In genomic region chr4:52783069-52783468, GRCh38 we compare ENCODE assay signal across 27 cellular contexts. TPM values are rescaled to one million over a fixed set of nuclear protein-coding genes. Genes with fewer than 3 reads are reported as not detected.
"Had no signal": no experiment of that assay in that cellular context is flagged by ENCODE, and none has a peak within 500 bp of the region (broad histone marks: within the 10 kb centered on the region; RNA-seq: fewer than 3 reads in every experiment).

No MANE protein-coding gene starts in this region.

- H3K27ac ChIP-seq: brain microvascular endothelial cell, SJCRH30, SK-N-MC had no signal

- DNase-seq: activated CD4-positive, alpha-beta T cell treated with anti-CD3 and anti-CD28 coated beads, Interleukin-2, amount 10 ng/mL, durations not matched to agents 24 days and 14 days; activated CD4-positive, alpha-beta T cell treated with anti-CD3 and anti-CD28 coated beads, Interleukin-2, amount 50 U/mL, for 4 hours; activated CD8-positive, alpha-beta T cell treated with anti-CD3 and anti-CD28 coated beads for 36 hours; activated effector memory CD4-positive, alpha-beta T cell treated with anti-CD3 and anti-CD28 coated beads, Interleukin-2, amount 50 U/mL, for 16 hours; activated naive CD4-positive, alpha-beta T cell; activated naive CD4-positive, alpha-beta T cell treated with anti-CD3 and anti-CD28 coated beads, Interleukin-2, amount 50 U/mL, for 16 hours; activated naive CD8-positive, alpha-beta T cell treated with anti-CD3 and anti-CD28 coated beads for 36 hours; activated T-cell treated with anti-CD3 and anti-CD28 coated beads, Interleukin-2, amount 50 U/mL, for 1 hour; activated T-cell treated with anti-CD3 and anti-CD28 coated beads, Interleukin-2, amount 50 U/mL, for 72 hours; amniotic stem cell; aorta; brain microvascular endothelial cell; NCI-H1105; NCI-H1417 treated with DMSO at 0.1 percent for 48 hours; NCI-H187 treated with DMSO at 0.1 percent for 48 hours; NCI-H2081; NCI-H345; NCI-H524 treated with DMSO at 0.1 percent for 48 hours; SHP77; SJCRH30 had no signal

- H3K27ac Mint-ChIP-seq: activated CD4-positive, alpha-beta T cell treated with anti-CD3 and anti-CD28 coated beads, Interleukin-2, amount 10 ng/mL, durations not matched to agents 24 days and 14 days; activated CD8-positive, alpha-beta T cell treated with anti-CD3 and anti-CD28 coated beads for 36 hours; activated naive CD8-positive, alpha-beta T cell treated with anti-CD3 and anti-CD28 coated beads for 36 hours; activated T-cell treated with anti-CD3 and anti-CD28 coated beads, Interleukin-2, amount 50 U/mL, for 72 hours; activated T-helper 17 cell treated with anti-CD3 and anti-CD28 coated beads, Interleukin-2, amount 50 U/mL, for 72 hours; T-helper 1 cell treated with Interleukin-12 subunit alpha and Interleukin-12 subunit beta and Interleukin-4 antibody, amounts not matched to agents 30 μg/mL and 1 μg/mL, for 36 hours; T-helper 2 cell treated with Interferon-gamma antibody and Interleukin-4, amounts not matched to agents 5 μg/mL and 100 μg/mL, for 36 hours had no signal

- H3K36me3 ChIP-seq: brain microvascular endothelial cell, SJCRH30 had no signal

- ATAC-seq: activated CD8-positive, alpha-beta T cell treated with anti-CD3 and anti-CD28 coated beads for 36 hours; activated T-cell treated with anti-CD3 and anti-CD28 coated beads, Interleukin-2, amount 50 U/mL, for 72 hours; activated T-helper 17 cell treated with anti-CD3 and anti-CD28 coated beads, Interleukin-2, amount 50 U/mL, for 72 hours; K562; Panc1 had no signal

- H3K27me3 Mint-ChIP-seq: activated CD4-positive, alpha-beta T cell treated with anti-CD3 and anti-CD28 coated beads, Interleukin-2, amount 10 ng/mL, durations not matched to agents 24 days and 14 days; activated T-helper 17 cell treated with anti-CD3 and anti-CD28 coated beads, Interleukin-2, amount 50 U/mL, for 72 hours had no signal

- H3K36me3 Mint-ChIP-seq: activated naive CD8-positive, alpha-beta T cell treated with anti-CD3 and anti-CD28 coated beads for 36 hours had no signal

- H3K9me3 Mint-ChIP-seq: activated CD4-positive, alpha-beta T cell treated with anti-CD3 and anti-CD28 coated beads, Interleukin-2, amount 10 ng/mL, durations not matched to agents 24 days and 14 days; activated CD8-positive, alpha-beta T cell treated with anti-CD3 and anti-CD28 coated beads for 36 hours; activated naive CD8-positive, alpha-beta T cell treated with anti-CD3 and anti-CD28 coated beads for 36 hours; activated T-helper 17 cell treated with anti-CD3 and anti-CD28 coated beads, Interleukin-2, amount 50 U/mL, for 72 hours; T-helper 2 cell treated with Interferon-gamma antibody and Interleukin-4, amounts not matched to agents 5 μg/mL and 100 μg/mL, for 36 hours had no signal

- H3K4me1 ChIP-seq: SJCRH30 had no signal

- H3K4me1 Mint-ChIP-seq: activated CD4-positive, alpha-beta T cell treated with anti-CD3 and anti-CD28 coated beads, Interleukin-2, amount 10 ng/mL, durations not matched to agents 24 days and 14 days; activated naive CD8-positive, alpha-beta T cell treated with anti-CD3 and anti-CD28 coated beads for 36 hours; activated T-helper 17 cell treated with anti-CD3 and anti-CD28 coated beads, Interleukin-2, amount 50 U/mL, for 72 hours had no signal

- H3K4me3 ChIP-seq: K562, SJCRH30, SK-N-MC had no signal

- H3K27me3 ChIP-seq: brain microvascular endothelial cell, SJCRH30 had no signal

- H3K4me3 Mint-ChIP-seq: activated CD4-positive, alpha-beta T cell treated with anti-CD3 and anti-CD28 coated beads, Interleukin-2, amount 10 ng/mL, durations not matched to agents 24 days and 14 days; activated CD8-positive, alpha-beta T cell treated with anti-CD3 and anti-CD28 coated beads for 36 hours; activated naive CD8-positive, alpha-beta T cell treated with anti-CD3 and anti-CD28 coated beads for 36 hours; activated T-cell treated with anti-CD3 and anti-CD28 coated beads, Interleukin-2, amount 50 U/mL, for 72 hours; activated T-helper 17 cell treated with anti-CD3 and anti-CD28 coated beads, Interleukin-2, amount 50 U/mL, for 72 hours; T-helper 1 cell treated with Interleukin-12 subunit alpha and Interleukin-12 subunit beta and Interleukin-4 antibody, amounts not matched to agents 30 μg/mL and 1 μg/mL, for 36 hours; T-helper 2 cell treated with Interferon-gamma antibody and Interleukin-4, amounts not matched to agents 5 μg/mL and 100 μg/mL, for 36 hours had no signal

RNA-seq across cellular contexts. Expression of gene ERVMER34-1, which starts 31.8 kb away (rescaled TPM):
- total RNA-seq: M059J had no signal
- polyA plus RNA-seq: aorta had no signal
